Comparison of ENCODE assay signal across 9 cellular contexts in the genomic region with DNA sequence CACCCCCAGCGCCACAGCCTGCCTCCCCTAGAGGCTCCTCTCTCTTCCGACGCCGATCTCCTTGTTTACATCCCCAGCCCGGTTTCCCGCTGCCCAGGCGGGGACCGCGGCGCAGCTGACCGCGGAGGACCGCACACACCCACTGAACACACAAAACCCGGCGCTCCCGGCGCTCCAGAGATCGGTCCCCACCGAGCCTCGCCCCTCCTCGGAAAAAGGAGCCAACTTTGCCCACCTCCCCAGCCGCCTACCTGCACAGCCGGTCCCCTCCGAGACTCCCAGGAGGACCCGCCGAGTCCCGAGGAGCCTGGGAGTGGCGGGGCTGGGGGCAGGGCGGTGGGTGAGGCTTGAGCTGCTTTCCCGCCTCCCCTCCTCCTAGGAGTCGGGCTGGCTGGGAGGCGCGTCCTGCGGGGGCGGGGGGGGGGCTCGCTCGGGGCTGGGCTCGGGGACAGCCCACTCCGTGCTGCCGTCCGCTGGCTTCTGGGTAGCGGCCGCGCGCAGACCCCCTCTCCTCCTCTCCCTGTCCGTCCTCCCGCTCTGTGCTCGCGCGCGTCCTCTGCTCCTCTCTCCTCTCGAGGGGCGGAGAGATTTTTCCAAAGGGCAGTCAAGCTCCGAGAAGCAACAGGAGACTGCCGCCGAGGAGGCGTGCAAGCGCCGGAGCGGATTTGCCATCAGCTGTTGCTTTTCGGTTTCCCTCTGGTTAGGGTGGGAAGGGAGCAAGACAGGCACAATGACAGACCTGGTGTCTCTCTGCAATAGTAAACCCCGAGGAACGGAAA. TPM values are rescaled to one million over a fixed set of nuclear protein-coding genes. Genes with fewer than 3 reads are reported as not detected.
DNase-seq lines count a peak whose midpoint lies in the region; ATAC-seq, FAIRE-seq and TF ChIP-seq lines count a peak whose summit lies in the region.
"Had no signal": no experiment of that assay in that cellular context is flagged by ENCODE, and none has a peak within 500 bp of the region (broad histone marks: within the 10 kb centered on the region; RNA-seq: fewer than 3 reads in every experiment).

A gene with protein sequence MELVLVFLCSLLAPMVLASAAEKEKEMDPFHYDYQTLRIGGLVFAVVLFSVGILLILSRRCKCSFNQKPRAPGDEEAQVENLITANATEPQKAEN (minus strand): TSS at position 318 of the 779 bp plus-strand sequence. CDS start 33,882 bp downstream, outside the sequence.

- H3K4me3 ChIP-seq in GM12878 (no peak within 1 kb of the TSS), skeletal muscle tissue (ENCODE audit: low read length in 3 of 3) (peak within 1 kb of the TSS; percentile 62 to 72 (median 72))

- SMC1A ChIA-PET in GM12878 (lab: Charles Lee; ENCODE audit: uncharacterized antibody, unreplicated experiment) = interaction anchor here (1.5 to 2.0 kb wide), 2 partner anchors 53 to 70 kb away, joined by 4 to 7 read pairs; a partner anchor contains a TSS

- no peak for ATAC-seq in GM12878
- no peak for ATAC-seq in GM21390 (IDR thresholded peaks at IDR 0.05; ENCODE audit: unreplicated experiment)

- WGBS in GM12878 (ENCODE audit: insufficient coverage, insufficient replicate concordance, low lambda C conversion rate, missing lambda C conversion rate) = 19% methylated on average over 39 of the region's 63 CpGs

- H3K9me3 ChIP-seq in GM12878 (replicated peaks; ENCODE audit: control insufficient read depth, insufficient read depth, low read length) (no peaks in the 10 kb centered on the region), skeletal muscle tissue (ENCODE audit: control insufficient read depth in 3 of 3, low read length in 3 of 3) (no peaks in the 10 kb centered on the region)

- POLR2A ChIA-PET in GM12878 (lab: Charles Lee) = no interaction called here

- peak within 1 kb of the TSS in 1 of 6 donors; percentile 25 for H3K27ac Mint-ChIP-seq in immature natural killer cell

- H3K4me1 ChIP-seq in GM12878 (ENCODE audit: control insufficient read depth, insufficient read depth, low read length) (no peaks in the 10 kb centered on the region), skeletal muscle tissue (ENCODE audit: control insufficient read depth in 3 of 3, insufficient read depth in 3 of 3, low read length in 3 of 3) (peaks cover 34 to 42% (median 35%) of the 10 kb centered on the region in 3 donors)

- BruUV-seq in GM12878 (replicated peaks; lab: Mats Ljungman, UMichigan) = no TSS peak

- peaks cover 20 to 23% of the 10 kb centered on the region in 2 donors for H3K4me1 Mint-ChIP-seq in immature natural killer cell

- peaks cover 20 to 48% (median 27%) of the 10 kb centered on the region in 3 donors for H3K27me3 Mint-ChIP-seq in immature natural killer cell (ENCODE audit: low read depth in 3 of 3)

- H3K4me2 ChIP-seq in GM12878 (ENCODE audit: control insufficient read depth, insufficient read depth) = no peak within 1 kb of the TSS

- H2AFZ ChIP-seq in GM12878 (ENCODE audit: control insufficient read depth, low read depth, low read length) = no peak within 1 kb of the TSS

- no peak for TF ChIP-seq EP300 in GM12878 (IDR thresholded peaks at IDR 0.05; ENCODE audit: borderline replicate concordance in 1 of 2, control insufficient read depth in 1 of 2, low read depth in 2 of 2, low read length in 2 of 2)

- peak within 1 kb of the TSS; percentile 55 to 79 (median 62) for H3K4me3 Mint-ChIP-seq in immature natural killer cell

- RAD21 ChIA-PET in GM12878 (lab: Charles Lee; ENCODE audit: unreplicated experiment) = no interaction called here

- DNase-seq in DMS79 treated with DMSO at 0.1 percent for 48 hours (lab: John Stamatoyannopoulos, UW) = peak; percentile 83
- DNase-seq in NCI-H2171 treated with DMSO at 0.1 percent for 48 hours (lab: John Stamatoyannopoulos, UW) = peak; percentile 66
- DNase-seq in GM12878 (ENCODE audit: low read depth, low spot score) = no peak
- no peak for DNase-seq in immature natural killer cell
- no peak for DNase-seq in GM19238 (ENCODE audit: insufficient read length, low spot score)
- DNase-seq in OCI-M1 (lab: John Stamatoyannopoulos, UW) = no peak

- H3K9ac ChIP-seq in GM12878 (ENCODE audit: control insufficient read depth, insufficient read depth, low read length) (no peak within 1 kb of the TSS), skeletal muscle tissue (ENCODE audit: low read depth in 1 of 3, low read length in 3 of 3) (peak within 1 kb of the TSS; percentile 38 to 74 (median 62))

- no peak for TF ChIP-seq CTCF in GM12878 (IDR thresholded peaks at IDR 0.05 in 2 of 3, conservative IDR thresholded peaks at IDR 0.05 in 1 of 3; ENCODE audit: control insufficient read depth in 2 of 3, extremely low read depth in 1 of 3, insufficient read depth in 1 of 3, low read depth in 3 of 3, low read length in 3 of 3)

- H3K27me3 ChIP-seq in GM12878 (replicated peaks in 1 of 2; ENCODE audit: control insufficient read depth in 2 of 2, insufficient read depth in 2 of 2, low read length in 1 of 2) (peaks cover 18% of the 10 kb centered on the region in 2 experiments), skeletal muscle tissue (ENCODE audit: control insufficient read depth in 3 of 3, insufficient read depth in 3 of 3, low read length in 3 of 3) (peaks cover 36 to 76% (median 45%) of the 10 kb centered on the region in 3 donors)

- TF ChIP-seq POLR2A in GM12878 (IDR thresholded peaks at IDR 0.05; ENCODE audit: low read depth, low read length) = no peak

- FAIRE-seq in GM12878 (lab: Jason Lieb, UNC) = no peak
- FAIRE-seq: islet of Langerhans had no signal

- H3K9me3 Mint-ChIP-seq in immature natural killer cell = no peaks in the 10 kb centered on the region

- H3K36me3 Mint-ChIP-seq in immature natural killer cell = no peaks in the 10 kb centered on the region

- in situ Hi-C loops in GM12878 (cut with MboI) = no loop called here

- CTCF ChIA-PET in GM12878 (lab: Yijun Ruan, JAX) = no interaction called here

- TF ChIP-seq RAD21 in GM12878 (IDR thresholded peaks at IDR 0.05; ENCODE audit: insufficient read depth, low read depth, low read length) = no peak

- H3K27ac ChIP-seq in GM12878 (ENCODE audit: control insufficient read depth, insufficient read depth) (no peak within 1 kb of the TSS), skeletal muscle tissue (ENCODE audit: low read depth, low read length) (peak within 1 kb of the TSS; percentile 47)

- intact Hi-C loops in GM12878 (cut with micrococcal nuclease; ENCODE audit: unreplicated experiment) = no loop called here

- H3K79me2 ChIP-seq in GM12878 (ENCODE audit: control insufficient read depth, insufficient read depth, low read length) = no peaks in the 10 kb centered on the region

- no peaks in the 10 kb centered on the region; the same call in 1 of the 2 replicates for H4K20me1 ChIP-seq in GM12878 (ENCODE audit: control insufficient read depth, insufficient read depth)

- no peaks in the 10 kb centered on the region for H3K36me3 ChIP-seq in GM12878 (ENCODE audit: control insufficient read depth in 2 of 2, insufficient read depth in 2 of 2, low read length in 1 of 2)
- H3K36me3 ChIP-seq in skeletal muscle tissue (ENCODE audit: control insufficient read depth in 3 of 3, insufficient read depth in 3 of 3, low read length in 3 of 3) = no peaks in the 10 kb centered on the region

TF ChIP-seq in GM12878, 131 proteins besides CTCF, POLR2A, EP300 and RAD21:
- peak; percentile 41 for TF ChIP-seq SUZ12 (IDR thresholded peaks at IDR 0.05; ENCODE audit: unreplicated experiment)
- TF ChIP-seq, protein P1, sequence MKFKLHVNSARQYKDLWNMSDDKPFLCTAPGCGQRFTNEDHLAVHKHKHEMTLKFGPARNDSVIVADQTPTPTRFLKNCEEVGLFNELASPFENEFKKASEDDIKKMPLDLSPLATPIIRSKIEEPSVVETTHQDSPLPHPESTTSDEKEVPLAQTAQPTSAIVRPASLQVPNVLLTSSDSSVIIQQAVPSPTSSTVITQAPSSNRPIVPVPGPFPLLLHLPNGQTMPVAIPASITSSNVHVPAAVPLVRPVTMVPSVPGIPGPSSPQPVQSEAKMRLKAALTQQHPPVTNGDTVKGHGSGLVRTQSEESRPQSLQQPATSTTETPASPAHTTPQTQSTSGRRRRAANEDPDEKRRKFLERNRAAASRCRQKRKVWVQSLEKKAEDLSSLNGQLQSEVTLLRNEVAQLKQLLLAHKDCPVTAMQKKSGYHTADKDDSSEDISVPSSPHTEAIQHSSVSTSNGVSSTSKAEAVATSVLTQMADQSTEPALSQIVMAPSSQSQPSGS (IDR thresholded peaks at IDR 0.05; ENCODE audit: low read length) = no peak

RNA-seq across cellular contexts. Expression of the gene that starts here (rescaled TPM):
- 0.27 TPM in 1 of 2 replicates, not detected in the other for total RNA-seq in GM12878 (2013; cell fraction: nucleolus; rRNA removed)
- total RNA-seq in GM12878 (2014; rRNA removed) (0.11 and 0.27 TPM in 2 replicates), GM12878 (2014; rRNA removed; fragmentation: Illumina TruSeq; extraction: Trizol) (0.09 TPM in 1 of 2 replicates, not detected in the other), GM12878 (2021) (0.10 and 0.93 TPM in 2 replicates), skeletal muscle tissue (23.5 TPM)
- not detected for polyA plus RNA-seq in GM12878 (2011; ENCODE audit: low read depth)
- polyA plus RNA-seq in GM12878 (2011; rRNA removed) (2.0 and 2.1 TPM in 2 replicates), GM12878 (2014; fragmentation: Illumina TruSeq; extraction: Trizol) (0.46 and 1.2 TPM in 2 replicates), GM12878 (2014; fragmentation: Nextera tagmentation; extraction: Ambion mirVana) (under 1 TPM; 0.16 to 0.29 TPM), GM12878 (2014; rRNA removed) (0.42 and 0.88 TPM in 2 replicates), GM12878 (2016; fragmentation: Nextera tagmentation; extraction: Ambion mirVana) (not detected), immature natural killer cell (not detected)
- polyA plus RNA-seq in GM12878 (2011; cell fraction: cytosol; rRNA removed) = 2.2 and 2.8 TPM in 2 replicates
- polyA plus RNA-seq in GM12878 (2011; cell fraction: nucleus; rRNA removed) = 2.2 and 3.1 TPM in 2 replicates
- polyA plus RNA-seq in GM12878 (2012) = 0.42 and 0.62 TPM in 2 replicates
- 1.5 and 4.3 TPM in 2 replicates for polyA minus RNA-seq in GM12878 (2011; rRNA and poly(A)+ RNA removed)
- not detected in 2 replicates for polyA minus RNA-seq in GM12878 (2011; cell fraction: cytosol; rRNA and poly(A)+ RNA removed)
- polyA minus RNA-seq in GM12878 (2011; cell fraction: nucleus; rRNA and poly(A)+ RNA removed) = 0.96 and 1.9 TPM in 2 replicates

Comparison
In these comparisons a context has a peak if more than half of its experiments do, and no peak if none do; other contexts are left out.
1. RNA of the gene that starts here (total RNA-seq): 23.5 TPM in skeletal muscle tissue (single experiment); 0.09 to 0.93 TPM in GM12878; every median in the first group is over 10 times any median in the second.
2. DNase-seq: peak in DMS79 treated with DMSO at 0.1 percent for 48 hours (single experiment) and NCI-H2171 treated with DMSO at 0.1 percent for 48 hours (single experiment); none in GM12878 (single experiment), immature natural killer cell (0 of 3), GM19238 (single experiment) and OCI-M1 (single experiment).